ENCODE assay signal across 12 cellular contexts in genomic region chr12:117097159-117097558, GRCh38. TPM values are rescaled to one million over a fixed set of nuclear protein-coding genes. Genes with fewer than 3 reads are reported as not detected.
DNase-seq lines count a peak whose midpoint lies in the region; ATAC-seq and TF ChIP-seq lines count a peak whose summit lies in the region.
"Had no signal": no experiment of that assay in that cellular context is flagged by ENCODE, and none has a peak within 500 bp of the region (broad histone marks: within the 10 kb centered on the region; RNA-seq: fewer than 3 reads in every experiment).

No MANE protein-coding gene starts in this region.

- H3K79me2 ChIP-seq in trophoblast cell (ENCODE audit: control insufficient read depth, insufficient read depth, low read length, poor library complexity) = no peaks in the 10 kb centered on the region

- H3K9ac ChIP-seq in trophoblast cell (ENCODE audit: low read length) = no peak overlapping the region

- H3K27ac ChIP-seq in sigmoid colon (no peak overlapping the region), trophoblast cell (ENCODE audit: low read depth, low read length) (no peak overlapping the region)
- H3K27ac ChIP-seq: C4-2B, left lung had no signal

- peaks cover 19% of the 10 kb centered on the region for H3K4me1 Mint-ChIP-seq in activated T-cell treated with anti-CD3 and anti-CD28 coated beads, Interleukin-2, amount 50 U/mL, for 72 hours (ENCODE audit: low read depth)
- H3K4me1 Mint-ChIP-seq in activated T-cell treated with anti-CD3 and anti-CD28 coated beads, Interleukin-2, amount 50 U/mL, for 4 hours (ENCODE audit: low read depth) = peaks cover 10% of the 10 kb centered on the region
- peaks cover 28% of the 10 kb centered on the region for H3K4me1 Mint-ChIP-seq in central memory CD8-positive, alpha-beta T cell
- H3K4me1 Mint-ChIP-seq in nephron progenitor cell = peaks cover 22% of the 10 kb centered on the region
- peaks cover 3% of the 10 kb centered on the region for H3K4me1 Mint-ChIP-seq in osteocyte (ENCODE audit: unreplicated experiment)

- no peak overlapping the region for H2AK5ac ChIP-seq in trophoblast cell (ENCODE audit: low read length)

- H2BK120ac ChIP-seq in trophoblast cell (ENCODE audit: insufficient read depth, low read length, poor library complexity) = no peak overlapping the region

- no peaks in the 10 kb centered on the region for H3K9me3 Mint-ChIP-seq in activated T-cell treated with anti-CD3 and anti-CD28 coated beads, Interleukin-2, amount 50 U/mL, for 72 hours
- H3K9me3 Mint-ChIP-seq in activated T-cell treated with anti-CD3 and anti-CD28 coated beads, Interleukin-2, amount 50 U/mL, for 4 hours = no peaks in the 10 kb centered on the region
- no peaks in the 10 kb centered on the region for H3K9me3 Mint-ChIP-seq in central memory CD8-positive, alpha-beta T cell
- H3K9me3 Mint-ChIP-seq in nephron progenitor cell (no peaks in the 10 kb centered on the region), osteocyte (ENCODE audit: unreplicated experiment) (no peaks in the 10 kb centered on the region)

- H4K8ac ChIP-seq in trophoblast cell (ENCODE audit: low read depth, low read length) = no peak overlapping the region

- intact Hi-C loops in sigmoid colon (cut with DNase I) = no loop called here

- no peak overlapping the region for H4K12ac ChIP-seq in trophoblast cell (ENCODE audit: low read depth, low read length)

- WGBS in sigmoid colon, 2 donors = 21 to 53% methylated on average over 8 of the region's 8 CpGs
- WGBS in trophoblast cell (ENCODE audit: extremely low coverage, insufficient coverage, insufficient read length) = no CpG with 5 or more reads among the region's 8 CpGs

- H3K23ac ChIP-seq in trophoblast cell (ENCODE audit: low read length) = no peak overlapping the region

- no peak overlapping the region for H3K4ac ChIP-seq in trophoblast cell (ENCODE audit: low read depth, low read length)

- H3K4me1 ChIP-seq in sigmoid colon (peaks cover 0 to 18% (median 15%) of the 10 kb centered on the region in 4 donors), trophoblast cell (ENCODE audit: control insufficient read depth in 1 of 2, insufficient read depth in 2 of 2, low read length in 2 of 2) (peaks cover 6 to 9% of the 10 kb centered on the region in 2 experiments)

- H3K36me3 ChIP-seq in sigmoid colon (no peaks in the 10 kb centered on the region), trophoblast cell (ENCODE audit: control insufficient read depth in 1 of 2, insufficient read depth in 2 of 2, low read length in 2 of 2) (no peaks in the 10 kb centered on the region)
- H3K36me3 ChIP-seq: left lung had no signal

- TF ChIP-seq CTCF in NB4 (IDR thresholded peaks at IDR 0.05; ENCODE audit: low read depth, low read length) (no peak), sigmoid colon (IDR thresholded peaks at IDR 0.05) (no peak), nephron progenitor cell (IDR thresholded peaks at IDR 0.05) (no peak), osteocyte (IDR thresholded peaks at IDR 0.05) (no peak)

- H2AFZ ChIP-seq in trophoblast cell (ENCODE audit: insufficient read depth, low read length, poor library complexity) = no peak overlapping the region

- H3K18ac ChIP-seq in trophoblast cell (ENCODE audit: low read length) = no peak overlapping the region

- peak overlapping the region; percentile 7 to 10 for H3K4me3 Mint-ChIP-seq in activated T-cell treated with anti-CD3 and anti-CD28 coated beads, Interleukin-2, amount 50 U/mL, for 72 hours
- H3K4me3 Mint-ChIP-seq in activated T-cell treated with anti-CD3 and anti-CD28 coated beads, Interleukin-2, amount 50 U/mL, for 4 hours = no peak overlapping the region
- peak overlapping the region; percentile 80 for H3K4me3 Mint-ChIP-seq in central memory CD8-positive, alpha-beta T cell
- no peak overlapping the region for H3K4me3 Mint-ChIP-seq in nephron progenitor cell
- H3K4me3 Mint-ChIP-seq in osteocyte (ENCODE audit: unreplicated experiment) = no peak overlapping the region

- TF ChIP-seq EP300 in sigmoid colon (IDR thresholded peaks at IDR 0.05) = no peak

- H3K4me2 ChIP-seq in trophoblast cell (ENCODE audit: low read length) = no peak overlapping the region

- H3K27me3 ChIP-seq in sigmoid colon = peaks cover 22 to 74% (median 52%) of the 10 kb centered on the region in 3 donors
- H3K27me3 ChIP-seq in trophoblast cell (ENCODE audit: insufficient read depth, low read length) = peaks cover 29% of the 10 kb centered on the region

- peak overlapping the region; percentile 97 for H3K4me3 ChIP-seq in NB4 (ENCODE audit: low read depth, low read length)
- no peak overlapping the region for H3K4me3 ChIP-seq in sigmoid colon
- H3K4me3 ChIP-seq in trophoblast cell (ENCODE audit: low read depth, low read length) = no peak overlapping the region
- H3K4me3 ChIP-seq: left lung had no signal

- no peak for DNase-seq in activated T-cell treated with anti-CD3 and anti-CD28 coated beads, Interleukin-2, amount 50 U/mL, for 72 hours
- no peak for DNase-seq in activated T-cell treated with anti-CD3 and anti-CD28 coated beads, Interleukin-2, amount 50 U/mL, for 4 hours
- DNase-seq in NB4 (ENCODE audit: low read depth) = peak; percentile 54
- DNase-seq in central memory CD8-positive, alpha-beta T cell (ENCODE audit: low spot score in 2 of 2) = no peak
- DNase-seq in sigmoid colon = peak; percentile 32
- no peak for DNase-seq in trophoblast cell
- no peak for DNase-seq in nephron progenitor cell
- DNase-seq in osteocyte (ENCODE audit: extremely low spot score, unreplicated experiment) = no peak
- DNase-seq: activated T-cell treated with anti-CD3 and anti-CD28 coated beads, Interleukin-2, amount 50 U/mL, for 48 hours; PC-3 had no signal

- no peak overlapping the region for H3K14ac ChIP-seq in trophoblast cell (ENCODE audit: low read length)

- peaks cover 34% of the 10 kb centered on the region for H3K27me3 Mint-ChIP-seq in activated T-cell treated with anti-CD3 and anti-CD28 coated beads, Interleukin-2, amount 50 U/mL, for 72 hours (ENCODE audit: low read depth)
- peaks cover 22% of the 10 kb centered on the region for H3K27me3 Mint-ChIP-seq in activated T-cell treated with anti-CD3 and anti-CD28 coated beads, Interleukin-2, amount 50 U/mL, for 4 hours (ENCODE audit: low read depth)
- H3K27me3 Mint-ChIP-seq in central memory CD8-positive, alpha-beta T cell = no peaks in the 10 kb centered on the region
- peaks cover 85% of the 10 kb centered on the region for H3K27me3 Mint-ChIP-seq in nephron progenitor cell (ENCODE audit: low read depth, poor library complexity)
- H3K27me3 Mint-ChIP-seq in osteocyte (ENCODE audit: unreplicated experiment) = peaks cover 74% of the 10 kb centered on the region

- H4K91ac ChIP-seq in trophoblast cell (ENCODE audit: low read depth, low read length) = no peak overlapping the region

- H3K79me1 ChIP-seq in trophoblast cell (ENCODE audit: low read length) = no peaks in the 10 kb centered on the region

- no peak overlapping the region for H2BK5ac ChIP-seq in trophoblast cell (ENCODE audit: low read depth, low read length, poor library complexity)

- peaks cover 0 to 2% of the 10 kb centered on the region in 2 donors for H3K36me3 Mint-ChIP-seq in activated T-cell treated with anti-CD3 and anti-CD28 coated beads, Interleukin-2, amount 50 U/mL, for 72 hours (ENCODE audit: insufficient read depth in 2 of 2)
- no peaks in the 10 kb centered on the region for H3K36me3 Mint-ChIP-seq in activated T-cell treated with anti-CD3 and anti-CD28 coated beads, Interleukin-2, amount 50 U/mL, for 4 hours (ENCODE audit: insufficient read depth)
- peaks cover 4% of the 10 kb centered on the region for H3K36me3 Mint-ChIP-seq in central memory CD8-positive, alpha-beta T cell (ENCODE audit: insufficient read depth)
- H3K36me3 Mint-ChIP-seq in nephron progenitor cell (ENCODE audit: low read depth) (no peaks in the 10 kb centered on the region), osteocyte (ENCODE audit: unreplicated experiment) (no peaks in the 10 kb centered on the region)

- H2BK12ac ChIP-seq in trophoblast cell (ENCODE audit: low read length) = no peak overlapping the region

- H3K27ac Mint-ChIP-seq in activated T-cell treated with anti-CD3 and anti-CD28 coated beads, Interleukin-2, amount 50 U/mL, for 72 hours = no peak overlapping the region
- no peak overlapping the region for H3K27ac Mint-ChIP-seq in central memory CD8-positive, alpha-beta T cell (ENCODE audit: low read depth)
- no peak overlapping the region for H3K27ac Mint-ChIP-seq in nephron progenitor cell
- H3K27ac Mint-ChIP-seq in osteocyte (ENCODE audit: unreplicated experiment) = no peak overlapping the region

- ATAC-seq in activated T-cell treated with anti-CD3 and anti-CD28 coated beads, Interleukin-2, amount 50 U/mL, for 72 hours (replicated peaks in 1 of 2) = no peak
- ATAC-seq in activated T-cell treated with anti-CD3 and anti-CD28 coated beads, Interleukin-2, amount 50 U/mL, for 4 hours = no peak
- ATAC-seq in central memory CD8-positive, alpha-beta T cell (replicated peaks; ENCODE audit: extremely low read depth, poor library complexity, severe bottlenecking) = no peak
- ATAC-seq: left lung, PC-3 had no signal

- TF ChIP-seq POLR2A in NB4 (IDR thresholded peaks at IDR 0.05; ENCODE audit: extremely low read depth, insufficient read length) (no peak), sigmoid colon (IDR thresholded peaks at IDR 0.05) (no peak)

- H3K9me3 ChIP-seq in sigmoid colon = no peaks in the 10 kb centered on the region
- H3K9me3 ChIP-seq in trophoblast cell (ENCODE audit: insufficient read depth, low read depth, low read length) = peaks cover 8% of the 10 kb centered on the region
- H3K9me3 ChIP-seq: left lung had no signal

RNA-seq across cellular contexts. Expression of gene TESC, which starts 2.1 kb away (rescaled TPM):
- total RNA-seq in activated T-cell treated with anti-CD3 and anti-CD28 coated beads, Interleukin-2, amount 50 U/mL, for 72 hours = 10 to 100 TPM; 32.4 to 42.0 TPM
- total RNA-seq in activated T-cell treated with anti-CD3 and anti-CD28 coated beads, Interleukin-2, amount 50 U/mL, for 4 hours = 10 to 100 TPM; 18.7 to 27.6 (median 26.6) TPM
- 1 to 10 TPM in 3 of 4 donors, under 1 TPM in 1; 0.81 to 7.8 (median 3.5) TPM for total RNA-seq in sigmoid colon
- polyA plus RNA-seq in sigmoid colon = 1 to 10 TPM in 2 of 3 donors, under 1 TPM in 1; 0.92 to 6.7 (median 4.8) TPM
- 0.25 and 0.31 TPM in 2 replicates for polyA plus RNA-seq in trophoblast cell (2013)
- total RNA-seq in osteocyte = not detected in 2 replicates

Comparison
In these comparisons a context has a peak if more than half of its experiments do, and no peak if none do; other contexts are left out.
1. H3K4me3 Mint-ChIP-seq: peak in activated T-cell treated with anti-CD3 and anti-CD28 coated beads, Interleukin-2, amount 50 U/mL, for 72 hours (2 of 2) and central memory CD8-positive, alpha-beta T cell (single experiment); none in activated T-cell treated with anti-CD3 and anti-CD28 coated beads, Interleukin-2, amount 50 U/mL, for 4 hours (single experiment), nephron progenitor cell (single experiment) and osteocyte (single experiment).
2. DNase-seq: peak in NB4 (single experiment) and sigmoid colon (single experiment); none in activated T-cell treated with anti-CD3 and anti-CD28 coated beads, Interleukin-2, amount 50 U/mL, for 72 hours (0 of 2), activated T-cell treated with anti-CD3 and anti-CD28 coated beads, Interleukin-2, amount 50 U/mL, for 4 hours (single experiment), central memory CD8-positive, alpha-beta T cell (0 of 2), trophoblast cell (0 of 2), nephron progenitor cell (single experiment) and osteocyte (single experiment).